In the genomic region with DNA sequence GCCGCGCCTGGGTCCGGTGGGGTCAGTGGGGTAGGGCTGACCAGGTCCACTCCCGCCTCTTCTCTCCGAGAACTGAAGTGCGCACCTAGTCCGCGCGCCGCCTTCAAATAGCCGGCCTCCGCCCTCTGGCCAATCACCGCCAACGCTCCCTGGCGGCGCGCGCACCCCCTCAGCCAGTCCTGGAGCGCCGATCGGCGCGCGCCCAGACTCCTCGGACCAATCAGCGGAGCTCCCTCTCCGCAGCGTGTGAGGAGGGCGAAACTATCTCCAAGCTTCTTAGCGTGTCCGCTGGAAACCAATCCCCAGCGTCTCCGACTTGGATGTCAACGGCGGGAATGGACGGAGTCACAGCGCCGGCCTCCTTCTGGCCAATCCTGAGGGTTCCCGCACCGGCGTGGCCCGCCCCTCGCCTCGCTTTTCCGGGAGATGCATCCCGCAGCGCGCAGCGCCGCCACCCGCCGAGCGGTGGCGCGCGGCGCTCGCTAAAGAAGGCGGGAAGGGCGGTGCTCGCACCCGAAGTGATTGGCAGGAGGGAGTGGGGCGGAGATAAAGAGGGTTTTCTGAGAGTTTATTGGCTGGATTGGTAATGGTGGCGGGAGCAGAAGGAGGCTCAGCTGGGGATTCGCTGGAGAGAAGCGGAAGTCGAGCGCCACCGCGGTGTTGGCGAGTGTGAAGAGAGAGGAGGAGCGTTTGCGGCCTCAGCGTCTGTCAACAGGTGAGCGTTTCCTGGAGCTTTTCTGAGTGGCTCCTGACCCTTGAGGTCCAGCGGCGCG, we compare ENCODE assay signal across 8 cellular contexts. TPM values are rescaled to one million over a fixed set of nuclear protein-coding genes. Genes with fewer than 3 reads are reported as not detected.
A peak's percentile ranks its signal among the peaks of the same experiment; 100 is the strongest.
DNase-seq lines count a peak whose midpoint lies in the region; ATAC-seq, FAIRE-seq and TF ChIP-seq lines count a peak whose summit lies in the region.

A gene (minus strand): TSS at position 81 of the 773 bp plus-strand sequence. CDS start 133 bp downstream, outside the sequence.

- H3K4me1 ChIP-seq in kidney (ENCODE audit: control insufficient read depth in 1 of 2, insufficient read depth in 1 of 2, low read depth in 1 of 2, low read length in 2 of 2) = peaks cover 0 to 6% of the 10 kb centered on the region in 2 donors

- CTCF ChIA-PET in BJ (lab: Yijun Ruan, JAX) = interaction anchor here (0.6 to 6.6 kb wide), 58 partner anchors 8 to 1743 kb away, joined by 3 to 52 read pairs (median 4); a partner anchor contains a TSS

- peak within 1 kb of the TSS; percentile 86 to 89 for H3K27ac ChIP-seq in kidney (ENCODE audit: low read depth in 2 of 2, low read length in 2 of 2)

- H3K9ac ChIP-seq in kidney (ENCODE audit: low read length in 2 of 2) = peak within 1 kb of the TSS; percentile 24 to 80

- H3K9me3 ChIP-seq in kidney (ENCODE audit: control insufficient read depth in 1 of 2, low read length in 2 of 2) = no peaks in the 10 kb centered on the region

- FAIRE-seq in kidney (lab: Jason Lieb, UNC) = peak; percentile 93

- ATAC-seq in HG03442 (IDR thresholded peaks at IDR 0.05; ENCODE audit: unreplicated experiment) = peak; percentile 82

- POLR2A ChIA-PET in BJ (lab: Charles Lee) = interaction anchor here (0.6 to 1.0 kb wide), 2 partner anchors 274 to 341 kb away, joined by 3 read pairs; a partner anchor contains a TSS

- H3K4me3 ChIP-seq in BJ (ENCODE audit: low read depth, low read length) (peak within 1 kb of the TSS; percentile 93), choroid plexus epithelial cell (ENCODE audit: low read depth, low read length) (peak within 1 kb of the TSS; percentile 79), kidney (ENCODE audit: low read length in 2 of 2) (peak within 1 kb of the TSS; percentile 50 to 64)

- peak; percentile 66 for TF ChIP-seq CTCF in BJ (IDR thresholded peaks at IDR 0.05; ENCODE audit: insufficient read depth, low read depth, low read length)
- peak; percentile 50 for TF ChIP-seq CTCF in choroid plexus epithelial cell (conservative IDR thresholded peaks at IDR 0.05; ENCODE audit: low read depth, low read length)
- peak; percentile 91 for TF ChIP-seq CTCF in kidney (IDR thresholded peaks at IDR 0.05; ENCODE audit: borderline replicate concordance, extremely low read depth, insufficient read depth)

- H3K27me3 ChIP-seq in BJ (ENCODE audit: control insufficient read depth, insufficient read depth, low read length) = no peaks in the 10 kb centered on the region

- DNase-seq in BJ (ENCODE audit: low read depth) (peak; percentile 99), GM19238 (ENCODE audit: insufficient read length, low spot score) (peak; percentile 97), NCI-H510A treated with DMSO at 0.1 percent for 48 hours (lab: John Stamatoyannopoulos, UW) (peak; percentile 100), choroid plexus epithelial cell (ENCODE audit: low read depth) (peak; percentile 100), kidney (peak; percentile 99)
- peak; percentile 93 to 94 for DNase-seq in activated CD4-positive, alpha-beta T cell treated with anti-CD3 and anti-CD28 coated beads for 24 hours (ENCODE audit: low read depth in 2 of 2)
- peak; percentile 98 for DNase-seq in stimulated activated CD4-positive, alpha-beta T cell treated with anti-CD3 and anti-CD28 coated beads, Interleukin-15, amount 100 ng/mL, for 24 hours

- intact Hi-C loops in kidney (cut with DNase I) = no loop called here

- no peaks in the 10 kb centered on the region for H3K36me3 ChIP-seq in BJ (ENCODE audit: control insufficient read depth, insufficient read depth, low read length)
- H3K36me3 ChIP-seq in kidney (ENCODE audit: control insufficient read depth in 1 of 2, insufficient read depth in 2 of 2, low read length in 2 of 2) = no peaks in the 10 kb centered on the region

RNA-seq across cellular contexts. Expression of the gene that starts here (rescaled TPM):
- 8.2 and 11.1 TPM in 2 replicates for polyA plus RNA-seq in BJ (2011; rRNA removed)
- 8.4 and 10.0 TPM in 2 replicates for polyA minus RNA-seq in BJ (2011; rRNA and poly(A)+ RNA removed)
- 1.8 TPM for total RNA-seq in kidney
- 0.49 TPM for polyA plus RNA-seq in kidney (ENCODE audit: insufficient read depth, low read depth, low replicate concordance)

Comparison
In these comparisons a context has a peak if more than half of its experiments do, and no peak if none do; other contexts are left out.
1. Peak in every context shown above with its lines: DNase-seq, ATAC-seq, H3K4me3 ChIP-seq and H3K27ac ChIP-seq.